Comparison of ENCODE assay signal across 17 cellular contexts in the genomic region with DNA sequence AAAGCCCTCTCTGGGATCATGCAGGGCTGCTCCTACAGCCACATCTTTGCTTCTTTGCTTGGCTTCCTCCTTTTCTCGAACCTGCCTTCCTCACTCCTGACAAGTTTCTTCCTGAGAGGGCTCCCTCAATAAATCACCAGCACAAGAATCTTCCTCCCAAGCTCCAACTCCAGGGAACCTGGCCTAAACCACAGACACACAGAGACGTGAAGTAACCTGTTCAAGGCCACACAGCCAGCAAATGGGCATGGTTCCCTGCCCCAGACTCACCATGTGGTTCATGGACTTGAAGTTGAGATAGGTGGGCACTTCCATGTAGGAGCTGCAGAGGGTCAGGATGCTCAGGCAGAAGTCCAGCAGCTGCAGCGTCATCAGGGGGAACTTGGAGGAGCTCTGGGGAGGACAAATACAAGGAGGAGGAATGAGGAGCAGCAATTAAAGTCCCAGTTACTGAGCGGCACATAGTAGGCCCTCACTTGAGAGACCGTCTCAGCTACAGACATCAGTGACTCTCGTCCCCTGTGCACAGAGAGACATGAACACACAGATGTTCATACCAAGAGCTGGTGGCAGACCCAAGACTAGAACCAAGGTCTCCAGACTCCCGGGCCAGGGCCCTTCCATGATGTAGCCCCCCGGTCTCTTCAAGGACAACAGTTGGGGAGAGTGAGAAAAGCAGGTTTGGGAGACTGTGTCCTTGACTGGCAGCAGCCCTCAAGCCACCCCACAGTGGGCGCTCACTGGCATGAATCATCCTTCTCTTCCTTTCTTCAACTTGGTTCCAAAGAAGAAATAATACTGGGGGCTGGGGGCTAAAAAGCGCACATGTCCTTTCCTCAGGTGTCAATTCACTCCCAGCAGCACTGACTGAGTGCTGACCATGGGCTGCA. TPM values are rescaled to one million over a fixed set of nuclear protein-coding genes. Genes with fewer than 3 reads are reported as not detected.
DNase-seq lines count a peak whose midpoint lies in the region; FAIRE-seq and TF ChIP-seq lines count a peak whose summit lies in the region.
"Had no signal": no experiment of that assay in that cellular context is flagged by ENCODE, and none has a peak within 500 bp of the region (broad histone marks: within the 10 kb centered on the region; RNA-seq: fewer than 3 reads in every experiment).

No MANE protein-coding gene starts in this region.

- H3K4me2 ChIP-seq in Karpas-422 (ENCODE audit: low read depth, low read length, poor library complexity, severe bottlenecking) (no peak overlapping the region), neural progenitor cell (no peak overlapping the region)
- H3K4me2 ChIP-seq: A549 had no signal

- H3K4me3 Mint-ChIP-seq in activated CD4-positive, alpha-beta T cell treated with anti-CD3 and anti-CD28 coated beads, Interleukin-2, amount 10 ng/mL, durations not matched to agents 7 days and 5 days: no peak overlapping the region
- H3K4me3 Mint-ChIP-seq in neural progenitor cell (no peak overlapping the region), nephron progenitor cell (no peak overlapping the region)

- H3K9me2 ChIP-seq in Karpas-422 (replicated peaks; ENCODE audit: insufficient read depth, low read length): no peaks in the 10 kb centered on the region

- H3K27me3 ChIP-seq in Karpas-422 (ENCODE audit: low read length) (no peaks in the 10 kb centered on the region), bronchial epithelial cell (ENCODE audit: control insufficient read depth, insufficient read depth, low read length) (no peaks in the 10 kb centered on the region), neural progenitor cell (no peaks in the 10 kb centered on the region), small intestine (ENCODE audit: control insufficient read depth in 2 of 2, insufficient read depth in 2 of 2, low read length in 2 of 2) (no peaks in the 10 kb centered on the region)
- H3K27me3 ChIP-seq: uterus had no signal

- H2AFZ ChIP-seq in Karpas-422 (ENCODE audit: low read length) (no peak overlapping the region), neural progenitor cell (replicated peaks) (no peak overlapping the region)

- H3K9me3 ChIP-seq in Karpas-422 (ENCODE audit: low read length) (no peaks in the 10 kb centered on the region), neural progenitor cell (ENCODE audit: low read depth) (no peaks in the 10 kb centered on the region), small intestine (ENCODE audit: control insufficient read depth, low read depth) (no peaks in the 10 kb centered on the region)
- H3K9me3 ChIP-seq: A549, uterus had no signal

- TF ChIP-seq CTCF in bronchial epithelial cell (IDR thresholded peaks at IDR 0.05; ENCODE audit: insufficient read depth, low read length, severe bottlenecking) (no peak), neural progenitor cell (IDR thresholded peaks at IDR 0.05) (no peak), nephron progenitor cell (IDR thresholded peaks at IDR 0.05) (no peak)

- H4K20me1 ChIP-seq in Karpas-422 (ENCODE audit: insufficient read depth, low read depth, low read length) (peaks cover 23% of the 10 kb centered on the region), neural progenitor cell (ENCODE audit: low read depth) (no peaks in the 10 kb centered on the region)

- H3K27ac ChIP-seq in Karpas-422 (ENCODE audit: low read length): peak overlapping the region; percentile 60
- H3K27ac ChIP-seq in neural progenitor cell: no peak overlapping the region
- H3K27ac ChIP-seq in small intestine (ENCODE audit: low read depth in 1 of 2, low read length in 1 of 2): no peak overlapping the region
- H3K27ac ChIP-seq: A549, uterus had no signal

- peak overlapping the region; percentile 81 for H3K27ac Mint-ChIP-seq in activated CD4-positive, alpha-beta T cell treated with anti-CD3 and anti-CD28 coated beads, Interleukin-2, amount 10 ng/mL, durations not matched to agents 7 days and 5 days
- H3K27ac Mint-ChIP-seq in neural progenitor cell (peak overlapping the region; percentile 68), nephron progenitor cell (no peak overlapping the region)

- peaks cover 88% of the 10 kb centered on the region for H3K36me3 Mint-ChIP-seq in activated CD4-positive, alpha-beta T cell treated with anti-CD3 and anti-CD28 coated beads, Interleukin-2, amount 10 ng/mL, durations not matched to agents 7 days and 5 days (ENCODE audit: low read depth)
- no peaks in the 10 kb centered on the region for H3K36me3 Mint-ChIP-seq in neural progenitor cell
- peaks cover 4% of the 10 kb centered on the region for H3K36me3 Mint-ChIP-seq in nephron progenitor cell (ENCODE audit: low read depth)

- H3K4me1 Mint-ChIP-seq in activated CD4-positive, alpha-beta T cell treated with anti-CD3 and anti-CD28 coated beads, Interleukin-2, amount 10 ng/mL, durations not matched to agents 7 days and 5 days: peaks cover 66% of the 10 kb centered on the region
- H3K4me1 Mint-ChIP-seq in neural progenitor cell (peaks cover 10% of the 10 kb centered on the region), nephron progenitor cell (peaks cover 32% of the 10 kb centered on the region)

- no peaks in the 10 kb centered on the region for H3K9me3 Mint-ChIP-seq in activated CD4-positive, alpha-beta T cell treated with anti-CD3 and anti-CD28 coated beads, Interleukin-2, amount 10 ng/mL, durations not matched to agents 7 days and 5 days
- no peaks in the 10 kb centered on the region for H3K9me3 Mint-ChIP-seq in neural progenitor cell
- H3K9me3 Mint-ChIP-seq in nephron progenitor cell: peaks cover 4% of the 10 kb centered on the region

- H3K4me1 ChIP-seq in Karpas-422 (ENCODE audit: low read length) (peaks cover 43% of the 10 kb centered on the region), neural progenitor cell (no peaks in the 10 kb centered on the region), small intestine (ENCODE audit: control insufficient read depth in 2 of 2, insufficient read depth in 1 of 2, low read depth in 1 of 2, low read length in 1 of 2) (peaks cover 0 to 3% of the 10 kb centered on the region in 2 donors)
- H3K4me1 ChIP-seq: A549, uterus had no signal

- no peaks in the 10 kb centered on the region for H3K27me3 Mint-ChIP-seq in activated CD4-positive, alpha-beta T cell treated with anti-CD3 and anti-CD28 coated beads, Interleukin-2, amount 10 ng/mL, durations not matched to agents 7 days and 5 days
- H3K27me3 Mint-ChIP-seq in neural progenitor cell (ENCODE audit: insufficient read depth, low read depth) (peaks cover 8% of the 10 kb centered on the region), nephron progenitor cell (ENCODE audit: low read depth, poor library complexity) (peaks cover 13% of the 10 kb centered on the region)

- CTCF ChIA-PET in activated CD4-positive, alpha-beta T cell treated with anti-CD3 and anti-CD28 coated beads, Interleukin-2, amount 10 ng/mL, durations not matched to agents 7 days and 5 days (lab: Charles Lee): interaction anchor here (0.9 to 1.4 kb wide), 3 partner anchors 13 to 41 kb away, joined by 3 to 5 read pairs (median 4); no protein-coding TSS in a partner anchor

- H3K36me3 ChIP-seq in Karpas-422 (ENCODE audit: insufficient read depth, low read length) (peaks cover 36% of the 10 kb centered on the region), bronchial epithelial cell (ENCODE audit: control insufficient read depth, insufficient read depth, low read length) (no peaks in the 10 kb centered on the region), neural progenitor cell (no peaks in the 10 kb centered on the region), small intestine (ENCODE audit: control insufficient read depth in 2 of 2, insufficient read depth in 2 of 2, low read length in 2 of 2) (peaks cover 0 to 2% of the 10 kb centered on the region in 2 donors)
- H3K36me3 ChIP-seq: uterus had no signal

- H3K79me2 ChIP-seq in Karpas-422 (ENCODE audit: low read length) (peaks cover 11% of the 10 kb centered on the region; the same call in 1 of the 2 replicates), neural progenitor cell (ENCODE audit: low read depth) (no peaks in the 10 kb centered on the region)

- no peak overlapping the region for H3K9ac ChIP-seq in Karpas-422 (ENCODE audit: low read length)
- H3K9ac ChIP-seq in neural progenitor cell: no peak overlapping the region

- H3K4me3 ChIP-seq in Karpas-422 (ENCODE audit: low read length): no peak overlapping the region
- H3K4me3 ChIP-seq in bronchial epithelial cell (ENCODE audit: low read depth, low read length): no peak overlapping the region
- H3K4me3 ChIP-seq in neural progenitor cell: no peak overlapping the region
- H3K4me3 ChIP-seq in small intestine (ENCODE audit: low read depth in 1 of 2, low read length in 2 of 2): no peak overlapping the region
- H3K4me3 ChIP-seq: A549, uterus had no signal

- FAIRE-seq in bronchial epithelial cell (lab: Jason Lieb, UNC) (peak; percentile 90), small intestine (lab: Jason Lieb, UNC) (no peak)
- FAIRE-seq: A549 had no signal

- H3F3A ChIP-seq in neural progenitor cell (ENCODE audit: low read depth): no peaks in the 10 kb centered on the region

- DNase-seq in activated CD4-positive, alpha-beta T cell treated with anti-CD3 and anti-CD28 coated beads, Interleukin-2, amount 10 ng/mL, durations not matched to agents 7 days and 5 days: no peak
- no peak for DNase-seq in activated CD4-positive, alpha-beta T cell treated with anti-CD3 and anti-CD28 coated beads for 4 hours
- DNase-seq in Karpas-422 (no peak), bronchial epithelial cell (ENCODE audit: low read depth) (no peak), neural progenitor cell (ENCODE audit: low spot score) (no peak), small intestine (no peak), GM19238 (ENCODE audit: insufficient read length, low spot score) (no peak), nephron progenitor cell (no peak)
- DNase-seq: mesenchymal stem cell, NCI-H1694, uterus had no signal

- 86 to 95% (median 92%) methylated on average over 10 of the region's 10 CpGs for WGBS in small intestine, 3 donors

- POLR2A ChIA-PET in activated CD4-positive, alpha-beta T cell treated with anti-CD3 and anti-CD28 coated beads, Interleukin-2, amount 10 ng/mL, durations not matched to agents 7 days and 5 days (lab: Charles Lee): no interaction called here

RNA-seq across cellular contexts. Expression of a gene that starts 15.5 kb away (rescaled TPM):
- not detected for total RNA-seq in activated CD4-positive, alpha-beta T cell treated with anti-CD3 and anti-CD28 coated beads, Interleukin-2, amount 10 ng/mL, durations not matched to agents 7 days and 5 days
- 0.19 and 1.2 TPM in 2 replicates for total RNA-seq in Karpas-422 (2014; rRNA removed; shearing (Covaris generic); ENCODE audit: low replicate concordance)
- total RNA-seq in bronchial epithelial cell (not detected in 2 replicates), neural progenitor cell (ENCODE audit: low replicate concordance) (0.09 TPM in 1 of 2 replicates, not detected in the other)
- polyA plus RNA-seq in small intestine: under 1 TPM in 1 of 3 donors, not detected in 2; 0.03 TPM
- total RNA-seq: cardiac septum, fibroblast of lung, M059J, subcutaneous adipose tissue had no signal
- polyA plus RNA-seq: fibroblast of lung had no signal

RNA-seq across cellular contexts. Expression of a gene that starts 18.7 kb away (rescaled TPM):
- total RNA-seq in activated CD4-positive, alpha-beta T cell treated with anti-CD3 and anti-CD28 coated beads, Interleukin-2, amount 10 ng/mL, durations not matched to agents 7 days and 5 days: 100 to 1,000 TPM; 481 to 584 TPM
- 117 and 184 TPM in 2 replicates for total RNA-seq in Karpas-422 (2014; rRNA removed; shearing (Covaris generic); ENCODE audit: low replicate concordance)
- total RNA-seq in bronchial epithelial cell (under 0.01 TPM in 2 replicates), neural progenitor cell (ENCODE audit: low replicate concordance) (not detected in 2 replicates)
- polyA plus RNA-seq in small intestine: 10 to 100 TPM; 10.5 to 58.1 (median 50.0) TPM
- total RNA-seq: NCI-H460 had no signal

Comparison
In these comparisons a context has a peak if more than half of its experiments do, and no peak if none do; other contexts are left out.
1. RNA of a gene that starts 18.7 kb away (total RNA-seq): 481 to 584 TPM in activated CD4-positive, alpha-beta T cell treated with anti-CD3 and anti-CD28 coated beads, Interleukin-2, amount 10 ng/mL, durations not matched to agents 7 days and 5 days and 117 to 184 TPM in Karpas-422; under 0.01 TPM in bronchial epithelial cell and not detected in neural progenitor cell; every median in the first group is over 100 times any median in the second.